ENCODE assay signal across 18 cellular contexts in the genomic region with DNA sequence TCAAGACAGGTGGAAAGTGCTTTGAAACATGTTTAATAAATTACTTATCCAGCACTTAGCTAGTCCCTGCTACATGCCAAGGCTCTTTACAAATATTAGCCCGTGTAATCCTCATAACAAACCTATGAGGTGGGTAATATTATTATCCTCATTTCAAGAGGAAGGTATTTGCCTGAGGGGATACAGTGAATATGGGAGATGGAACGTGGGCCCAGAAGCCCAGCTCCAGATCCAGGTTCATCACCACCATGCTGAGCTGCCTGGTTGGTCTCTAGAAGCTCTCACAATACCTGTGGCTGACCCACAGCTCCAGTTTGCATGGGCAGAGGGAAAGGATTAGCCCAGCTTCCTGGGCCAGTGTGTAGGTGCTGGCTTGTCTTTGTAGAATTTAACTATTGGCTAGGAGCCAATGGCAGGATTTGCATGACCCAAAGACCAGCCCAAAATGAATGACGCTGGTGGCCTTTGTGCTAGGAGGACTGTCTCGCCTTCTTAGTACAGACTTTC.
A peak's percentile ranks its signal among the peaks of the same experiment; 100 is the strongest.
DNase-seq lines count a peak whose midpoint lies in the region; FAIRE-seq and TF ChIP-seq lines count a peak whose summit lies in the region.
"Had no signal": no experiment of that assay in that cellular context is flagged by ENCODE, and none has a peak within 500 bp of the region (broad histone marks: within the 10 kb centered on the region; RNA-seq: fewer than 3 reads in every experiment).

No MANE protein-coding gene starts in this region.

- no peak for TF ChIP-seq CTCF in D721Med (IDR thresholded peaks at IDR 0.05; ENCODE audit: insufficient read depth, missing control alignments)
- TF ChIP-seq CTCF in transverse colon (IDR thresholded peaks at IDR 0.05): no peak

- intact Hi-C loops in transverse colon (cut with DNase I; ENCODE audit: low total_unique reads): no loop called here

- DNase-seq in D721Med (ENCODE audit: insufficient read length, low spot score) (no peak), NAMALWA (ENCODE audit: low spot score) (peak; percentile 50), SHP77 treated with DMSO at 0.1 percent for 48 hours (lab: John Stamatoyannopoulos, UW) (peak; percentile 24), kidney tubule cell (ENCODE audit: low spot score) (peak; percentile 51), transverse colon (no peak)
- DNase-seq in NK-92 treated with Interleukin-12 subunit alpha and Interleukin-12 subunit beta, amount 100 ng/mL, for 24 hours (lab: John Stamatoyannopoulos, UW): no peak
- DNase-seq in stimulated activated CD4-positive, alpha-beta T cell treated with anti-CD3 and anti-CD28 coated beads, Interleukin-4, amount 100 ng/mL, for 4 hours: no peak
- DNase-seq: Caco-2, DMS53, GF-D8, GM23248, KG1, MG63, NCI-H1930, NCI-H524, SK-N-SH had no signal

- no peaks in the 10 kb centered on the region for H3K36me3 ChIP-seq in transverse colon
- H3K36me3 ChIP-seq: MG63 had no signal

- H3K9me3 ChIP-seq in transverse colon: no peaks in the 10 kb centered on the region
- H3K9me3 ChIP-seq: A549, Caco-2, MG63, SK-N-SH had no signal

- H3K4me3 ChIP-seq in transverse colon: no peak overlapping the region
- H3K4me3 ChIP-seq: A549, GM23248, MG63 had no signal

- H3K27me3 ChIP-seq in transverse colon: no peaks in the 10 kb centered on the region
- H3K27me3 ChIP-seq: MG63 had no signal

- whole genome bisulfite sequencing in transverse colon (ENCODE audit: low coverage in 1 of 2), 2 donors: 88 to 90% methylated on average over 2 to 4 of the region's 4 CpGs

- no peaks in the 10 kb centered on the region for H3K4me1 ChIP-seq in transverse colon
- H3K4me1 ChIP-seq: A549, Caco-2 had no signal

- H3K27ac ChIP-seq in transverse colon: no peak overlapping the region
- H3K27ac ChIP-seq: A549, GM23248, HL-60 had no signal

- FAIRE-seq in D721Med (lab: Jason Lieb, UNC): peak; percentile 55
- FAIRE-seq: A549 had no signal

- no peak for TF ChIP-seq EP300 in transverse colon (IDR thresholded peaks at IDR 0.05; ENCODE audit: low read depth)

- in situ Hi-C loops in transverse colon (cut with MboI; ENCODE audit: low pct_ligation_motif_present in 1 of 4, low pct_unique_long_range_greater_than_20kb in 1 of 4, low sequenced_read_pairs in 3 of 4): loop anchor here in 1 of 4 donors (25.0 kb wide), 1 partner anchor 177 kb away; no protein-coding TSS in a partner anchor

- TF ChIP-seq POLR2A in transverse colon (IDR thresholded peaks at IDR 0.05): no peak

Comparison
In these comparisons a context has a peak if more than half of its experiments do, and no peak if none do; other contexts are left out.
1. DNase-seq: peak in NAMALWA (single experiment), SHP77 treated with DMSO at 0.1 percent for 48 hours (single experiment) and kidney tubule cell (single experiment); none in D721Med (single experiment), NK-92 treated with Interleukin-12 subunit alpha and Interleukin-12 subunit beta, amount 100 ng/mL, for 24 hours (single experiment), transverse colon (single experiment) and stimulated activated CD4-positive, alpha-beta T cell treated with anti-CD3 and anti-CD28 coated beads, Interleukin-4, amount 100 ng/mL, for 4 hours (0 of 2).